1 cellular context compared by ENCODE assay signal in the genomic region with DNA sequence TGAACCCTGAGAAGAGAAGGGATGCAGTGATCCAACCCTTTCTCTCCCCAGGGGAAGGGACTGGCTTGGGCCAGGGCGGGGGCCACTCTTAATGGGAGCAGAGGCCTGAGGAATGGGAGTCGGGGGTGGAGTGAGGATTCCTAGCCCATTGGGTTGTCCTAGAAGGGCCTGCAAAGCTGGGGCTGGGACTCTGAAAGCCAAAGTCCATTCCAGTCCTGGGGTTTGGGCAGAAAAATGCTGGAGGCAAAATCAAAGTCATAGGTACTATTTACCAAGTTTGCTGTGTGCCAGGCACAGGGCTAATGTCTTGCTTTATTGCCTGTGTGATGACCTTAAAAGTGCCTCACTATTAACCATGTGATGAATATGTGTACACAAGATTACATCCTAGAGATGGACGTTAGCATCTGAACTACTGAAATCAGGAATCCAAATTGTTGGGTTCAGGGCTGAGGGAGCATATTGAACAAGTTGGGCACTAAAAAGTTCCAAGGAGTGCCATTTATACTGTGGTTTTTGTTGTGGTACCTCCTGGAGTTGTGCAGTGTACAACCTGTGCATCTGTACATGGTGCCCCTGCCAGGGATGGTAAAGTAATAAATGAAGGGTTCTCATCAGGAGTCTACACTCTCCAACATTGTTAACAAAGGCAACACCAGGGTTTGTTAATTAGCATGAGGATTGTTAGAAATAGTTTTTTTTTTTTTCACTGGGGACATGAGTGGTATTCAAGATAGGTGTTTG.
TF ChIP-seq lines count a peak whose summit lies in the region.

No MANE protein-coding gene starts in this region.

TF ChIP-seq in HepG2, 621 proteins besides CTCF, POLR2A, EP300 and RAD21 (continued from another document):
- TF ChIP-seq FOXA1 (IDR thresholded peaks at IDR 0.05) (no peak), FOXA1 (CRISPR knock-in tag; IDR thresholded peaks at IDR 0.05) (peak; percentile 77), TFE3 (CRISPR knock-in tag; IDR thresholded peaks at IDR 0.05) (0 out of 2 replicates have a peak, but pooled peaks have one; percentile 26), ZBTB4 (CRISPR knock-in tag; IDR thresholded peaks at IDR 0.05; ENCODE audit: borderline replicate concordance) (no peak), ETS1 (CRISPR knock-in tag; IDR thresholded peaks at IDR 0.05) (no peak), MXI1 (IDR thresholded peaks at IDR 0.05; ENCODE audit: borderline replicate concordance, low read depth, low read length) (no peak), DPF2 (CRISPR knock-in tag; IDR thresholded peaks at IDR 0.05; ENCODE audit: borderline replicate concordance, low read depth) (peak; percentile 25; the same call in 1 of the 2 replicates), ZNF10 (CRISPR knock-in tag; IDR thresholded peaks at IDR 0.05; ENCODE audit: borderline replicate concordance, low read depth) (no peak), ZSCAN25 (CRISPR knock-in tag; IDR thresholded peaks at IDR 0.05) (no peak), NCOA2 (CRISPR knock-in tag; IDR thresholded peaks at IDR 0.05) (peak; percentile 46; the same call in 1 of the 2 replicates), SMC3 (IDR thresholded peaks at IDR 0.05; ENCODE audit: low read length) (no peak), ZNF362 (CRISPR knock-in tag; IDR thresholded peaks at IDR 0.05; ENCODE audit: borderline replicate concordance) (no peak), RXRB (CRISPR knock-in tag; IDR thresholded peaks at IDR 0.05; ENCODE audit: borderline replicate concordance) (peak; percentile 19; the same call in 1 of the 2 replicates), PPARG (CRISPR knock-in tag; conservative IDR thresholded peaks at IDR 0.05) (0 out of 2 replicates have a peak, but pooled peaks have one; percentile 19), STAG1 (CRISPR knock-in tag; IDR thresholded peaks at IDR 0.05) (no peak), ARNT2 (CRISPR knock-in tag; IDR thresholded peaks at IDR 0.05; ENCODE audit: low read depth) (peak; percentile 44; the same call in 1 of the 2 replicates), ADNP (CRISPR knock-in tag; IDR thresholded peaks at IDR 0.05) (0 out of 2 replicates have a peak, but pooled peaks have one; percentile 35), SOX13 (IDR thresholded peaks at IDR 0.05) (no peak), SOX13 (CRISPR knock-in tag; conservative IDR thresholded peaks at IDR 0.05 in 1 of 2, IDR thresholded peaks at IDR 0.05 in 1 of 2) (peak in 1 of 2 experiments; percentile 14; a peak in 1 of 4 replicates), ZNF335 (CRISPR knock-in tag; IDR thresholded peaks at IDR 0.05) (no peak), RARA (CRISPR knock-in tag; IDR thresholded peaks at IDR 0.05) (0 out of 2 replicates have a peak, but pooled peaks have one; percentile 23), ZSCAN31 (CRISPR knock-in tag; IDR thresholded peaks at IDR 0.05; ENCODE audit: low read depth) (no peak), PRPF4 (IDR thresholded peaks at IDR 0.05; ENCODE audit: low read depth, low read length, poor library complexity, severe bottlenecking) (no peak), ZNF850 (CRISPR knock-in tag; conservative IDR thresholded peaks at IDR 0.05) (no peak)
- TF ChIP-seq, protein P1, sequence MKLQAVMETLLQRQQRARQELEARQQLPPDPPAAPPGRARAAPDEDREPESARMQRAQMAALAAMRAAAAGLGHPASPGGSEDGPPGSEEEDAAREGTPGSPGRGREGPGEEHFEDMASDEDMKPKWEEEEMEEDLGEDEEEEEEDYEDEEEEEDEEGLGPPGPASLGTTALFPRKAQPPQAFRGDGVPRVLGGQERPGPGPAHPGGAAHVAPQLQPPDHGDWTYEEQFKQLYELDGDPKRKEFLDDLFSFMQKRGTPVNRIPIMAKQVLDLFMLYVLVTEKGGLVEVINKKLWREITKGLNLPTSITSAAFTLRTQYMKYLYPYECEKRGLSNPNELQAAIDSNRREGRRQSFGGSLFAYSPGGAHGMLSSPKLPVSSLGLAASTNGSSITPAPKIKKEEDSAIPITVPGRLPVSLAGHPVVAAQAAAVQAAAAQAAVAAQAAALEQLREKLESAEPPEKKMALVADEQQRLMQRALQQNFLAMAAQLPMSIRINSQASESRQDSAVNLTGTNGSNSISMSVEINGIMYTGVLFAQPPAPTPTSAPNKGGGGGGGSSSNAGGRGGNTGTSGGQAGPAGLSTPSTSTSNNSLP (IDR thresholded peaks at IDR 0.05; ENCODE audit: low read depth, low read length), result 0 out of 2 replicates have a peak, but pooled peaks have one; percentile 54
- TF ChIP-seq, protein P2, sequence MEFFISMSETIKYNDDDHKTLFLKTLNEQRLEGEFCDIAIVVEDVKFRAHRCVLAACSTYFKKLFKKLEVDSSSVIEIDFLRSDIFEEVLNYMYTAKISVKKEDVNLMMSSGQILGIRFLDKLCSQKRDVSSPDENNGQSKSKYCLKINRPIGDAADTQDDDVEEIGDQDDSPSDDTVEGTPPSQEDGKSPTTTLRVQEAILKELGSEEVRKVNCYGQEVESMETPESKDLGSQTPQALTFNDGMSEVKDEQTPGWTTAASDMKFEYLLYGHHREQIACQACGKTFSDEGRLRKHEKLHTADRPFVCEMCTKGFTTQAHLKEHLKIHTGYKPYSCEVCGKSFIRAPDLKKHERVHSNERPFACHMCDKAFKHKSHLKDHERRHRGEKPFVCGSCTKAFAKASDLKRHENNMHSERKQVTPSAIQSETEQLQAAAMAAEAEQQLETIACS (CRISPR knock-in tag; IDR thresholded peaks at IDR 0.05), result no peak
- TF ChIP-seq, protein P3, sequence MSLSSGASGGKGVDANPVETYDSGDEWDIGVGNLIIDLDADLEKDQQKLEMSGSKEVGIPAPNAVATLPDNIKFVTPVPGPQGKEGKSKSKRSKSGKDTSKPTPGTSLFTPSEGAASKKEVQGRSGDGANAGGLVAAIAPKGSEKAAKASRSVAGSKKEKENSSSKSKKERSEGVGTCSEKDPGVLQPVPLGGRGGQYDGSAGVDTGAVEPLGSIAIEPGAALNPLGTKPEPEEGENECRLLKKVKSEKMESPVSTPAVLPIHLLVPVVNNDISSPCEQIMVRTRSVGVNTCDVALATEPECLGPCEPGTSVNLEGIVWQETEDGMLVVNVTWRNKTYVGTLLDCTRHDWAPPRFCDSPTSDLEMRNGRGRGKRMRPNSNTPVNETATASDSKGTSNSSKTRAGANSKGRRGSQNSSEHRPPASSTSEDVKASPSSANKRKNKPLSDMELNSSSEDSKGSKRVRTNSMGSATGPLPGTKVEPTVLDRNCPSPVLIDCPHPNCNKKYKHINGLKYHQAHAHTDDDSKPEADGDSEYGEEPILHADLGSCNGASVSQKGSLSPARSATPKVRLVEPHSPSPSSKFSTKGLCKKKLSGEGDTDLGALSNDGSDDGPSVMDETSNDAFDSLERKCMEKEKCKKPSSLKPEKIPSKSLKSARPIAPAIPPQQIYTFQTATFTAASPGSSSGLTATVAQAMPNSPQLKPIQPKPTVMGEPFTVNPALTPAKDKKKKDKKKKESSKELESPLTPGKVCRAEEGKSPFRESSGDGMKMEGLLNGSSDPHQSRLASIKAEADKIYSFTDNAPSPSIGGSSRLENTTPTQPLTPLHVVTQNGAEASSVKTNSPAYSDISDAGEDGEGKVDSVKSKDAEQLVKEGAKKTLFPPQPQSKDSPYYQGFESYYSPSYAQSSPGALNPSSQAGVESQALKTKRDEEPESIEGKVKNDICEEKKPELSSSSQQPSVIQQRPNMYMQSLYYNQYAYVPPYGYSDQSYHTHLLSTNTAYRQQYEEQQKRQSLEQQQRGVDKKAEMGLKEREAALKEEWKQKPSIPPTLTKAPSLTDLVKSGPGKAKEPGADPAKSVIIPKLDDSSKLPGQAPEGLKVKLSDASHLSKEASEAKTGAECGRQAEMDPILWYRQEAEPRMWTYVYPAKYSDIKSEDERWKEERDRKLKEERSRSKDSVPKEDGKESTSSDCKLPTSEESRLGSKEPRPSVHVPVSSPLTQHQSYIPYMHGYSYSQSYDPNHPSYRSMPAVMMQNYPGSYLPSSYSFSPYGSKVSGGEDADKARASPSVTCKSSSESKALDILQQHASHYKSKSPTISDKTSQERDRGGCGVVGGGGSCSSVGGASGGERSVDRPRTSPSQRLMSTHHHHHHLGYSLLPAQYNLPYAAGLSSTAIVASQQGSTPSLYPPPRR (CRISPR knock-in tag; IDR thresholded peaks at IDR 0.05; ENCODE audit: borderline replicate concordance), result no peak
